In the genomic region with DNA sequence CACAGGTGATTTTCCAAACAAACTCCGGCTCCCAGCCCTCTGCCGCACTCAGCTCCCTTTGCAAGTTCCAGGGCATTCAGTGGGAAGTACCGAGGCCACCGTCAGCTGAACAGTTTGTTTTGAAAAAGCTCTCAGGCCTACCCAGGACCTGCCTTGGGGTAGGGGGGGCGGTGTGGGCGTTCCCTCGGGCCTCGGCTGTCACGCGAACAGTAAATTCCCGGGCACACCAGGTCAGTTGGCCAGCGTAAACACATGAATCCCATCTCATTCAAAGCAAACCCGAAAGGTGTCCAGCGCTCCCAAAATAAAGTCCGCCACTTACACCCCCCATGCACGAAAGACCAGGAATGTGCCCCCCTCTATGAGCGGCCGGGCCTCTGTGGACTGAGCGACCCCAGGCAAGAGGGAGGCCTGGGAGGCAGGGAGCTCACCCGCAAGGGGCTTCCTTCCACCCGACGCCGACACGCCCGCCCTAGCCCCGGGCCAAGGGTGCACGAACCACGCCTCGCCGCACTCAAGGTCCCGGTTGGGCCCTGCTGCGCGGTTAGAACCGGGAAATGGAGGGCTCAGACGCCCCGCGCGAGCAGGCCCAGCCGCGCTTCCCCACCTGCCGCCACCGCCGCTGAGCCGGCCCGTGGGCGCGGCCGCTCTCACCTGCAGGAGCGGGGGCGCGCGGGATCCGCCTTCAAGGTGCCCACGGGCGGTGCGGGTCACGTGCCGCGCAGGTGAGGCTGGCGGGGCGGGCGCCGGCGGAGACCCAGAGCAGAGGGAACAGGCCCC, we compare ENCODE assay signal across 1 cellular context.
TF ChIP-seq lines count a peak whose summit lies in the region.

A gene with protein sequence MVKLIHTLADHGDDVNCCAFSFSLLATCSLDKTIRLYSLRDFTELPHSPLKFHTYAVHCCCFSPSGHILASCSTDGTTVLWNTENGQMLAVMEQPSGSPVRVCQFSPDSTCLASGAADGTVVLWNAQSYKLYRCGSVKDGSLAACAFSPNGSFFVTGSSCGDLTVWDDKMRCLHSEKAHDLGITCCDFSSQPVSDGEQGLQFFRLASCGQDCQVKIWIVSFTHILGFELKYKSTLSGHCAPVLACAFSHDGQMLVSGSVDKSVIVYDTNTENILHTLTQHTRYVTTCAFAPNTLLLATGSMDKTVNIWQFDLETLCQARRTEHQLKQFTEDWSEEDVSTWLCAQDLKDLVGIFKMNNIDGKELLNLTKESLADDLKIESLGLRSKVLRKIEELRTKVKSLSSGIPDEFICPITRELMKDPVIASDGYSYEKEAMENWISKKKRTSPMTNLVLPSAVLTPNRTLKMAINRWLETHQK (minus strand): TSS at position 775 of the 780 bp plus-strand sequence. CDS start 3,634 bp downstream, outside the sequence.

TF ChIP-seq in K562, 482 proteins besides CTCF, POLR2A, EP300 and RAD21 (continued from another document and continues in another):
- TF ChIP-seq, protein P1, sequence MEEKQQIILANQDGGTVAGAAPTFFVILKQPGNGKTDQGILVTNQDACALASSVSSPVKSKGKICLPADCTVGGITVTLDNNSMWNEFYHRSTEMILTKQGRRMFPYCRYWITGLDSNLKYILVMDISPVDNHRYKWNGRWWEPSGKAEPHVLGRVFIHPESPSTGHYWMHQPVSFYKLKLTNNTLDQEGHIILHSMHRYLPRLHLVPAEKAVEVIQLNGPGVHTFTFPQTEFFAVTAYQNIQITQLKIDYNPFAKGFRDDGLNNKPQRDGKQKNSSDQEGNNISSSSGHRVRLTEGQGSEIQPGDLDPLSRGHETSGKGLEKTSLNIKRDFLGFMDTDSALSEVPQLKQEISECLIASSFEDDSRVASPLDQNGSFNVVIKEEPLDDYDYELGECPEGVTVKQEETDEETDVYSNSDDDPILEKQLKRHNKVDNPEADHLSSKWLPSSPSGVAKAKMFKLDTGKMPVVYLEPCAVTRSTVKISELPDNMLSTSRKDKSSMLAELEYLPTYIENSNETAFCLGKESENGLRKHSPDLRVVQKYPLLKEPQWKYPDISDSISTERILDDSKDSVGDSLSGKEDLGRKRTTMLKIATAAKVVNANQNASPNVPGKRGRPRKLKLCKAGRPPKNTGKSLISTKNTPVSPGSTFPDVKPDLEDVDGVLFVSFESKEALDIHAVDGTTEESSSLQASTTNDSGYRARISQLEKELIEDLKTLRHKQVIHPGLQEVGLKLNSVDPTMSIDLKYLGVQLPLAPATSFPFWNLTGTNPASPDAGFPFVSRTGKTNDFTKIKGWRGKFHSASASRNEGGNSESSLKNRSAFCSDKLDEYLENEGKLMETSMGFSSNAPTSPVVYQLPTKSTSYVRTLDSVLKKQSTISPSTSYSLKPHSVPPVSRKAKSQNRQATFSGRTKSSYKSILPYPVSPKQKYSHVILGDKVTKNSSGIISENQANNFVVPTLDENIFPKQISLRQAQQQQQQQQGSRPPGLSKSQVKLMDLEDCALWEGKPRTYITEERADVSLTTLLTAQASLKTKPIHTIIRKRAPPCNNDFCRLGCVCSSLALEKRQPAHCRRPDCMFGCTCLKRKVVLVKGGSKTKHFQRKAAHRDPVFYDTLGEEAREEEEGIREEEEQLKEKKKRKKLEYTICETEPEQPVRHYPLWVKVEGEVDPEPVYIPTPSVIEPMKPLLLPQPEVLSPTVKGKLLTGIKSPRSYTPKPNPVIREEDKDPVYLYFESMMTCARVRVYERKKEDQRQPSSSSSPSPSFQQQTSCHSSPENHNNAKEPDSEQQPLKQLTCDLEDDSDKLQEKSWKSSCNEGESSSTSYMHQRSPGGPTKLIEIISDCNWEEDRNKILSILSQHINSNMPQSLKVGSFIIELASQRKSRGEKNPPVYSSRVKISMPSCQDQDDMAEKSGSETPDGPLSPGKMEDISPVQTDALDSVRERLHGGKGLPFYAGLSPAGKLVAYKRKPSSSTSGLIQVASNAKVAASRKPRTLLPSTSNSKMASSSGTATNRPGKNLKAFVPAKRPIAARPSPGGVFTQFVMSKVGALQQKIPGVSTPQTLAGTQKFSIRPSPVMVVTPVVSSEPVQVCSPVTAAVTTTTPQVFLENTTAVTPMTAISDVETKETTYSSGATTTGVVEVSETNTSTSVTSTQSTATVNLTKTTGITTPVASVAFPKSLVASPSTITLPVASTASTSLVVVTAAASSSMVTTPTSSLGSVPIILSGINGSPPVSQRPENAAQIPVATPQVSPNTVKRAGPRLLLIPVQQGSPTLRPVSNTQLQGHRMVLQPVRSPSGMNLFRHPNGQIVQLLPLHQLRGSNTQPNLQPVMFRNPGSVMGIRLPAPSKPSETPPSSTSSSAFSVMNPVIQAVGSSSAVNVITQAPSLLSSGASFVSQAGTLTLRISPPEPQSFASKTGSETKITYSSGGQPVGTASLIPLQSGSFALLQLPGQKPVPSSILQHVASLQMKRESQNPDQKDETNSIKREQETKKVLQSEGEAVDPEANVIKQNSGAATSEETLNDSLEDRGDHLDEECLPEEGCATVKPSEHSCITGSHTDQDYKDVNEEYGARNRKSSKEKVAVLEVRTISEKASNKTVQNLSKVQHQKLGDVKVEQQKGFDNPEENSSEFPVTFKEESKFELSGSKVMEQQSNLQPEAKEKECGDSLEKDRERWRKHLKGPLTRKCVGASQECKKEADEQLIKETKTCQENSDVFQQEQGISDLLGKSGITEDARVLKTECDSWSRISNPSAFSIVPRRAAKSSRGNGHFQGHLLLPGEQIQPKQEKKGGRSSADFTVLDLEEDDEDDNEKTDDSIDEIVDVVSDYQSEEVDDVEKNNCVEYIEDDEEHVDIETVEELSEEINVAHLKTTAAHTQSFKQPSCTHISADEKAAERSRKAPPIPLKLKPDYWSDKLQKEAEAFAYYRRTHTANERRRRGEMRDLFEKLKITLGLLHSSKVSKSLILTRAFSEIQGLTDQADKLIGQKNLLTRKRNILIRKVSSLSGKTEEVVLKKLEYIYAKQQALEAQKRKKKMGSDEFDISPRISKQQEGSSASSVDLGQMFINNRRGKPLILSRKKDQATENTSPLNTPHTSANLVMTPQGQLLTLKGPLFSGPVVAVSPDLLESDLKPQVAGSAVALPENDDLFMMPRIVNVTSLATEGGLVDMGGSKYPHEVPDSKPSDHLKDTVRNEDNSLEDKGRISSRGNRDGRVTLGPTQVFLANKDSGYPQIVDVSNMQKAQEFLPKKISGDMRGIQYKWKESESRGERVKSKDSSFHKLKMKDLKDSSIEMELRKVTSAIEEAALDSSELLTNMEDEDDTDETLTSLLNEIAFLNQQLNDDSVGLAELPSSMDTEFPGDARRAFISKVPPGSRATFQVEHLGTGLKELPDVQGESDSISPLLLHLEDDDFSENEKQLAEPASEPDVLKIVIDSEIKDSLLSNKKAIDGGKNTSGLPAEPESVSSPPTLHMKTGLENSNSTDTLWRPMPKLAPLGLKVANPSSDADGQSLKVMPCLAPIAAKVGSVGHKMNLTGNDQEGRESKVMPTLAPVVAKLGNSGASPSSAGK (IDR thresholded peaks at IDR 0.05), result peak; percentile 72
- TF ChIP-seq COPS2 (conservative IDR thresholded peaks at IDR 0.05) (no peak), HIVEP1 (CRISPR knock-in tag; IDR thresholded peaks at IDR 0.05) (no peak), NRF1 (conservative IDR thresholded peaks at IDR 0.05 in 1 of 2, IDR thresholded peaks at IDR 0.05 in 1 of 2) (no peak), ATF1 (CRISPR knock-in tag; IDR thresholded peaks at IDR 0.05) (no peak), ATF1 (tag; IDR thresholded peaks at IDR 0.05) (no peak), SIN3B (IDR thresholded peaks at IDR 0.05; ENCODE audit: low read depth) (0 out of 2 replicates have a peak, but pooled peaks have one; percentile 32), SMAD4 (CRISPR knock-in tag; conservative IDR thresholded peaks at IDR 0.05) (0 out of 2 replicates have a peak, but pooled peaks have one; percentile 21), RBM15 (IDR thresholded peaks at IDR 0.05; ENCODE audit: insufficient read depth, low read length) (no peak)
- TF ChIP-seq, protein P2, sequence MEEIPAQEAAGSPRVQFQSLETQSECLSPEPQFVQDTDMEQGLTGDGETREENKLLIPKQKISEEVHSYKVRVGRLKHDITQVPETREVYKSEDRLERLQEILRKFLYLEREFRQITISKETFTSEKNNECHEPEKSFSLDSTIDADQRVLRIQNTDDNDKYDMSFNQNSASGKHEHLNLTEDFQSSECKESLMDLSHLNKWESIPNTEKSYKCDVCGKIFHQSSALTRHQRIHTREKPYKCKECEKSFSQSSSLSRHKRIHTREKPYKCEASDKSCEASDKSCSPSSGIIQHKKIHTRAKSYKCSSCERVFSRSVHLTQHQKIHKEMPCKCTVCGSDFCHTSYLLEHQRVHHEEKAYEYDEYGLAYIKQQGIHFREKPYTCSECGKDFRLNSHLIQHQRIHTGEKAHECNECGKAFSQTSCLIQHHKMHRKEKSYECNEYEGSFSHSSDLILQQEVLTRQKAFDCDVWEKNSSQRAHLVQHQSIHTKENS (CRISPR knock-in tag; IDR thresholded peaks at IDR 0.05), result no peak
- TF ChIP-seq, protein P3, sequence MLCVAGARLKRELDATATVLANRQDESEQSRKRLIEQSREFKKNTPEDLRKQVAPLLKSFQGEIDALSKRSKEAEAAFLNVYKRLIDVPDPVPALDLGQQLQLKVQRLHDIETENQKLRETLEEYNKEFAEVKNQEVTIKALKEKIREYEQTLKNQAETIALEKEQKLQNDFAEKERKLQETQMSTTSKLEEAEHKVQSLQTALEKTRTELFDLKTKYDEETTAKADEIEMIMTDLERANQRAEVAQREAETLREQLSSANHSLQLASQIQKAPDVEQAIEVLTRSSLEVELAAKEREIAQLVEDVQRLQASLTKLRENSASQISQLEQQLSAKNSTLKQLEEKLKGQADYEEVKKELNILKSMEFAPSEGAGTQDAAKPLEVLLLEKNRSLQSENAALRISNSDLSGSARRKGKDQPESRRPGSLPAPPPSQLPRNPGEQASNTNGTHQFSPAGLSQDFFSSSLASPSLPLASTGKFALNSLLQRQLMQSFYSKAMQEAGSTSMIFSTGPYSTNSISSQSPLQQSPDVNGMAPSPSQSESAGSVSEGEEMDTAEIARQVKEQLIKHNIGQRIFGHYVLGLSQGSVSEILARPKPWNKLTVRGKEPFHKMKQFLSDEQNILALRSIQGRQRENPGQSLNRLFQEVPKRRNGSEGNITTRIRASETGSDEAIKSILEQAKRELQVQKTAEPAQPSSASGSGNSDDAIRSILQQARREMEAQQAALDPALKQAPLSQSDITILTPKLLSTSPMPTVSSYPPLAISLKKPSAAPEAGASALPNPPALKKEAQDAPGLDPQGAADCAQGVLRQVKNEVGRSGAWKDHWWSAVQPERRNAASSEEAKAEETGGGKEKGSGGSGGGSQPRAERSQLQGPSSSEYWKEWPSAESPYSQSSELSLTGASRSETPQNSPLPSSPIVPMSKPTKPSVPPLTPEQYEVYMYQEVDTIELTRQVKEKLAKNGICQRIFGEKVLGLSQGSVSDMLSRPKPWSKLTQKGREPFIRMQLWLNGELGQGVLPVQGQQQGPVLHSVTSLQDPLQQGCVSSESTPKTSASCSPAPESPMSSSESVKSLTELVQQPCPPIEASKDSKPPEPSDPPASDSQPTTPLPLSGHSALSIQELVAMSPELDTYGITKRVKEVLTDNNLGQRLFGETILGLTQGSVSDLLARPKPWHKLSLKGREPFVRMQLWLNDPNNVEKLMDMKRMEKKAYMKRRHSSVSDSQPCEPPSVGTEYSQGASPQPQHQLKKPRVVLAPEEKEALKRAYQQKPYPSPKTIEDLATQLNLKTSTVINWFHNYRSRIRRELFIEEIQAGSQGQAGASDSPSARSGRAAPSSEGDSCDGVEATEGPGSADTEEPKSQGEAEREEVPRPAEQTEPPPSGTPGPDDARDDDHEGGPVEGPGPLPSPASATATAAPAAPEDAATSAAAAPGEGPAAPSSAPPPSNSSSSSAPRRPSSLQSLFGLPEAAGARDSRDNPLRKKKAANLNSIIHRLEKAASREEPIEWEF (CRISPR knock-in tag; IDR thresholded peaks at IDR 0.05), result no peak
- TF ChIP-seq, protein P4, sequence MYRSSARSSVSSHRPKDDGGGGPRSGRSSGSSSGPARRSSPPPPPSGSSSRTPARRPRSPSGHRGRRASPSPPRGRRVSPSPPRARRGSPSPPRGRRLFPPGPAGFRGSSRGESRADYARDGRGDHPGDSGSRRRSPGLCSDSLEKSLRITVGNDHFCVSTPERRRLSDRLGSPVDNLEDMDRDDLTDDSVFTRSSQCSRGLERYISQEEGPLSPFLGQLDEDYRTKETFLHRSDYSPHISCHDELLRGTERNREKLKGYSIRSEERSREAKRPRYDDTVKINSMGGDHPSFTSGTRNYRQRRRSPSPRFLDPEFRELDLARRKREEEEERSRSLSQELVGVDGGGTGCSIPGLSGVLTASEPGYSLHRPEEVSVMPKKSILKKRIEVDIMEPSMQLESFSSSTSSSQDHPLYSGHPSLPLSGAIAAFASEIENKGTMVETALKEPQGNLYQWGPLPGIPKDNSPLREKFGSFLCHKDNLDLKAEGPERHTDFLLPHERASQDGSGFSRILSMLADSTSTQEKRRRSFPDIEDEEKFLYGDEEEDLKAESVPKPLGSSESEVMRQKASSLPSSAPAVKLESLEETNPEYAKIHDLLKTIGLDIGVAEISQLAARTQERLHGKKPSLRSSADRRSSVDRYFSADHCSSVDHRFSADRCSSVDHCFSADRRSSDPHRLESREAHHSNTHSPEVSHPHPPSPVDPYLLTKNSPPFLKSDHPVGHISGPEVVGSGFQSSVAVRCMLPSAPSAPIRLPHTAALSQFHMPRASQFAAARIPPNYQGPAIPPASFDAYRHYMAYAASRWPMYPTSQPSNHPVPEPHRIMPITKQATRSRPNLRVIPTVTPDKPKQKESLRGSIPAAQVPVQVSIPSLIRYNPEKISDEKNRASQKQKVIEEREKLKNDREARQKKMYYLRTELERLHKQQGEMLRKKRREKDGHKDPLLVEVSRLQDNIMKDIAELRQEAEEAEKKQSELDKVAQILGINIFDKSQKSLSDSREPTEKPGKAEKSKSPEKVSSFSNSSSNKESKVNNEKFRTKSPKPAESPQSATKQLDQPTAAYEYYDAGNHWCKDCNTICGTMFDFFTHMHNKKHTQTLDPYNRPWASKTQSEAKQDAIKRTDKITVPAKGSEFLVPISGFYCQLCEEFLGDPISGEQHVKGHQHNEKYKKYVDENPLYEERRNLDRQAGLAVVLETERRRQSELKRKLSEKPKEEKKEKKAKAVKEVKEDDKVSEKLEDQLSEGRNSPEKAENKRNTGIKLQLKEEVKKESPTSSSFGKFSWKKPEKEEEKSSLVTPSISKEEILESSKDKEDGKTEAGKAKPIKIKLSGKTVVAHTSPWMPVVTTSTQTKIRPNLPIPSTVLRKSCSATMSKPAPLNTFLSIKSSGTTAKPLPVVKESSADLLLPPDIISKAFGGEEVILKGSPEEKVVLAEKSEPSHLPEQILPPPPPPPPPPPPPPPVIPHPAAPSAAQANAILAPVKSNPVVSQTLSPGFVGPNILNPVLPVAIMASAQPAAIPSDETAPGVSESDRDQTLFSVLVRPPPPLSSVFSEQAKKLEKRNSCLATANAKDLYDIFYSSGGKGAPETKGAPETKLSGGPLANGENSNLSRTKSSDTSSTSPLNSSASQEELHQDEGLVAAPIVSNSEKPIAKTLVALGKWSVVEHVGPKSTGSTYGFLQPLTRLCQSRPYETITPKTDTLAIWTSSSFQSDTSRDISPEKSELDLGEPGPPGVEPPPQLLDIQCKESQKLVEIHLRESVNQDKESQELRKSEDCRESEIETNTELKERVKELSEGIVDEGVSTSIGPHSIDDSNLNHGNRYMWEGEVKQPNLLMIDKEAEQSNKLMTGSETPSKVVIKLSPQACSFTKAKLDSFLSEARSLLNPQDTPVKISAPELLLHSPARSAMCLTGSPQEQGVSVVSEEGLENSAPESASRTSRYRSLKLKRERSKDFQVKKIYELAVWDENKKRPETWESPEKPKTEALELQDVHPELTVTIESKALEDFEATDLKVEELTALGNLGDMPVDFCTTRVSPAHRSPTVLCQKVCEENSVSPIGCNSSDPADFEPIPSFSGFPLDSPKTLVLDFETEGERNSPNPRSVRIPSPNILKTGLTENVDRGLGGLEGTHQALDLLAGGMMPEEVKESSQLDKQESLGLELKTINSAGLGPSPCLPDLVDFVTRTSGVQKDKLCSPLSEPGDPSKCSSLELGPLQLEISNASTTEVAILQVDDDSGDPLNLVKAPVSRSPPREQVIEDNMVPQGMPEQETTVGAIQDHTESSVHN (IDR thresholded peaks at IDR 0.05; ENCODE audit: borderline replicate concordance in 1 of 2, low read depth in 1 of 2), result no peak
